ENCODE assay signal across 15 cellular contexts in the genomic region with DNA sequence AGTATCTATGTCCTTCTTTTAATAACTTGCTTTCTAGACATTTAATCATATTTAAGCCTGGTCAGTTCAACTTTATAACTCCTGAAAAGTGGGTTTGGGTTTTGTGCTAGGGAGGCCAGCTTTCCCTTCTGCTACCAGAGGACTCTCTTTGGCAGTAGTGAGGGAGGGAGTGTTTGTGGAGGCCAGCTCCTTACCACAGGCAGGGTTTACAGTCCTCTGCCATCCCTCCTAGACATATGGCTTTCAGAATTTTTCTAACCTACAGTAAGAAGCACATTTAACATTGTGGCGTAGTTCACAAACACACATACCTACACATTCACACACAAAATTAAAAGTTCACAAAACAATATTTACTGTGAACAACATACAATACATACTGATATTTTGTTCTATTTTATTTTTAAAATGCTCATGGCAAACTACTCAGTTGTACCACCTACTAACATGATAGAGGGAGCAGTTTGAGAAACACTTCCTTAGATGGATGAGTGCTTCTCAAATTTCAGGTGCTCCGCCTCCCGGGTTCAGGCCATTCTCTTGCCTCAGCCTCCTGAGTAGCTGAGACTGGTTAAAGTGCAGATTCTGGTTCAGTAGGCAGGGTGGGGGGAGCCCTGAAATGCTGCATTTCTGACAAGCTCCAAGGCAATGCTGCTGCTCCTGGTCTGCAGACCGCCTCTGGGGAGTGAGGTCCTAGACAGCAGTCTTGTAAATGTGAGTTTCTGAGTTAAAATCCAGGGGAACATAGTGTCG.
DNase-seq lines count a peak whose midpoint lies in the region; TF ChIP-seq lines count a peak whose summit lies in the region.
"Had no signal": no experiment of that assay in that cellular context is flagged by ENCODE, and none has a peak within 500 bp of the region (broad histone marks: within the 10 kb centered on the region; RNA-seq: fewer than 3 reads in every experiment).

No MANE protein-coding gene starts in this region.

- H3K4me3 Mint-ChIP-seq in HFFc6 (no peak overlapping the region), glutamatergic neuron (ENCODE audit: unreplicated experiment) (no peak overlapping the region)
- H3K4me3 Mint-ChIP-seq: activated B cell treated with CpG ODN at 0.5 μM for 24 hours; activated T-cell treated with anti-CD3 and anti-CD28 coated beads, Interleukin-2, amount 50 U/mL, for 24 hours; natural killer cell treated with Interleukin-12 subunit alpha and Interleukin-12 subunit beta and Interleukin-15 and Interleukin-18, amount 100 ng/mL, for 72 hours had no signal

- H3K4me1 Mint-ChIP-seq in HFFc6 (ENCODE audit: low read depth) = no peaks in the 10 kb centered on the region
- H3K4me1 Mint-ChIP-seq in glutamatergic neuron (ENCODE audit: low read depth, unreplicated experiment) = peaks cover 23% of the 10 kb centered on the region
- H3K4me1 Mint-ChIP-seq: activated B cell treated with CpG ODN at 0.5 μM for 24 hours had no signal

- no peaks in the 10 kb centered on the region for H3K27me3 ChIP-seq in sigmoid colon
- H3K27me3 ChIP-seq: ascending aorta had no signal

- no peak for TF ChIP-seq POLR2A in sigmoid colon (IDR thresholded peaks at IDR 0.05)

- TF ChIP-seq EP300 in sigmoid colon (IDR thresholded peaks at IDR 0.05) = no peak

- H3K9me3 ChIP-seq in sigmoid colon = no peaks in the 10 kb centered on the region
- H3K9me3 ChIP-seq: ascending aorta had no signal

- no peak for DNase-seq in HFFc6
- peak; percentile 28 for DNase-seq in NCI-H69 (lab: John Stamatoyannopoulos, UW)
- DNase-seq in glutamatergic neuron = no peak
- no peak for DNase-seq in sigmoid colon
- DNase-seq in inferior parietal cortex (ENCODE audit: extremely low spot score) = no peak
- no peak for DNase-seq in activated effector memory CD4-positive, alpha-beta T cell treated with Interleukin-2 at 50 U/mL for 16 hours
- no peak for DNase-seq in AG20443 (ENCODE audit: low spot score)
- DNase-seq: activated B cell treated with CpG ODN at 0.5 μM for 24 hours; activated T-cell treated with anti-CD3 and anti-CD28 coated beads, Interleukin-2, amount 50 U/mL, for 24 hours; Calu3; NCI-H774; SHP77; stimulated activated naive CD4-positive, alpha-beta T cell treated with Interleukin-2 at 50 U/mL for 16 hours had no signal

- H3K27me3 Mint-ChIP-seq in HFFc6 (ENCODE audit: insufficient read depth) (no peaks in the 10 kb centered on the region), glutamatergic neuron (ENCODE audit: unreplicated experiment) (peaks cover 1% of the 10 kb centered on the region)
- H3K27me3 Mint-ChIP-seq: activated B cell treated with CpG ODN at 0.5 μM for 24 hours; activated T-cell treated with anti-CD3 and anti-CD28 coated beads, Interleukin-2, amount 50 U/mL, for 24 hours; natural killer cell treated with Interleukin-12 subunit alpha and Interleukin-12 subunit beta and Interleukin-15 and Interleukin-18, amount 100 ng/mL, for 72 hours had no signal

- no peak overlapping the region for H3K4me3 ChIP-seq in sigmoid colon
- H3K4me3 ChIP-seq: ascending aorta had no signal

- peaks cover 12% of the 10 kb centered on the region for H3K36me3 Mint-ChIP-seq in HFFc6 (ENCODE audit: low read depth)
- H3K36me3 Mint-ChIP-seq in glutamatergic neuron (ENCODE audit: unreplicated experiment) = no peaks in the 10 kb centered on the region

- peaks cover 0 to 70% (median 49%) of the 10 kb centered on the region in 4 donors for H3K4me1 ChIP-seq in sigmoid colon

- H3K27ac Mint-ChIP-seq in HFFc6 (no peak overlapping the region), glutamatergic neuron (ENCODE audit: unreplicated experiment) (peak overlapping the region; percentile 12)
- H3K27ac Mint-ChIP-seq: activated B cell treated with CpG ODN at 0.5 μM for 24 hours; activated T-cell treated with anti-CD3 and anti-CD28 coated beads, Interleukin-2, amount 50 U/mL, for 24 hours; natural killer cell treated with Interleukin-12 subunit alpha and Interleukin-12 subunit beta and Interleukin-15 and Interleukin-18, amount 100 ng/mL, for 72 hours had no signal

- 88 to 90% methylated on average over 5 of the region's 5 CpGs for WGBS in sigmoid colon, 2 donors

- TF ChIP-seq CTCF in HFFc6 (IDR thresholded peaks at IDR 0.05) (peak; percentile 12; the same call in 1 of the 2 replicates), glutamatergic neuron (IDR thresholded peaks at IDR 0.05; ENCODE audit: partially characterized antibody, unreplicated experiment) (no peak), sigmoid colon (IDR thresholded peaks at IDR 0.05) (no peak)

- H3K27ac ChIP-seq in sigmoid colon = peak overlapping the region; percentile 16 to 86 (median 54)

- H3K9me3 Mint-ChIP-seq in HFFc6 (no peaks in the 10 kb centered on the region), glutamatergic neuron (ENCODE audit: unreplicated experiment) (no peaks in the 10 kb centered on the region)
- H3K9me3 Mint-ChIP-seq: activated B cell treated with CpG ODN at 0.5 μM for 24 hours; activated T-cell treated with anti-CD3 and anti-CD28 coated beads, Interleukin-2, amount 50 U/mL, for 24 hours; natural killer cell treated with Interleukin-12 subunit alpha and Interleukin-12 subunit beta and Interleukin-15 and Interleukin-18, amount 100 ng/mL, for 72 hours had no signal

- intact Hi-C loops in sigmoid colon (cut with DNase I) = no loop called here

- peaks cover 0 to 49% (median 9%) of the 10 kb centered on the region in 4 donors for H3K36me3 ChIP-seq in sigmoid colon
